1 cellular context compared by ENCODE assay signal in genomic region chr19:49453013-49453756, GRCh38.
TF ChIP-seq lines count a peak whose summit lies in the region.

TSS of gene ALDH16A1 (plus strand) at chr19:49453225. CDS start at chr19:49453332, 107 bp downstream.

TF ChIP-seq in K562, 482 proteins besides CTCF, POLR2A, EP300 and RAD21 (continued from another document):
- peak; percentile 84 to 86 for TF ChIP-seq AFF1 (IDR thresholded peaks at IDR 0.05; ENCODE audit: low read depth in 1 of 2, partially characterized antibody in 2 of 2)
- no peak for TF ChIP-seq CREB3 (tag; conservative IDR thresholded peaks at IDR 0.05; ENCODE audit: low read depth)
- no peak for TF ChIP-seq ZKSCAN8 (CRISPR knock-in tag; IDR thresholded peaks at IDR 0.05)
- TF ChIP-seq CBX5 (IDR thresholded peaks at IDR 0.05; ENCODE audit: borderline replicate concordance, low read depth) = no peak
- peak; percentile 6 for TF ChIP-seq CHD4 (IDR thresholded peaks at IDR 0.05; ENCODE audit: insufficient read depth, insufficient replicate concordance, low read depth, low read length, poor library complexity, severe bottlenecking)
- TF ChIP-seq ZNF699 (CRISPR knock-in tag; IDR thresholded peaks at IDR 0.05; ENCODE audit: insufficient replicate concordance) = no peak
- TF ChIP-seq TCFL5 (CRISPR knock-in tag; conservative IDR thresholded peaks at IDR 0.05) = no peak
- TF ChIP-seq RFX5 (IDR thresholded peaks at IDR 0.05; ENCODE audit: low read depth, low read length) = no peak
- 0 out of 4 replicates have a peak, but pooled peaks of 1 of the 2 experiments have one; percentile 6 for TF ChIP-seq SIX5 (IDR thresholded peaks at IDR 0.05; ENCODE audit: borderline replicate concordance in 1 of 2, insufficient read depth in 1 of 2, low read depth in 1 of 2, low read length in 2 of 2)
- TF ChIP-seq GABPB1 (CRISPR knock-in tag; IDR thresholded peaks at IDR 0.05) = peak; percentile 1; the same call in 1 of the 2 replicates
- no peak for TF ChIP-seq ZBTB12 (CRISPR knock-in tag; IDR thresholded peaks at IDR 0.05)
- no peak for TF ChIP-seq ZSCAN32 (CRISPR knock-in tag; IDR thresholded peaks at IDR 0.05)
- no peak for TF ChIP-seq ZNF589 (CRISPR knock-in tag; IDR thresholded peaks at IDR 0.05; ENCODE audit: low read depth)
- TF ChIP-seq ILF3 (IDR thresholded peaks at IDR 0.05; ENCODE audit: borderline replicate concordance) = no peak
- peak; percentile 29; the same call in 1 of the 2 replicates for TF ChIP-seq NFE2 (IDR thresholded peaks at IDR 0.05; ENCODE audit: low read depth)
- TF ChIP-seq NRF1 (conservative IDR thresholded peaks at IDR 0.05 in 1 of 2, IDR thresholded peaks at IDR 0.05 in 1 of 2) = peak; percentile 99
- TF ChIP-seq ETV6 (IDR thresholded peaks at IDR 0.05; ENCODE audit: borderline replicate concordance in 1 of 2, low read depth in 2 of 2, low read length in 1 of 2) = no peak
- no peak for TF ChIP-seq ETV6 (CRISPR knock-in tag; IDR thresholded peaks at IDR 0.05; ENCODE audit: borderline replicate concordance)
- no peak for TF ChIP-seq ZFP36 (IDR thresholded peaks at IDR 0.05; ENCODE audit: low read depth, low read length, partially characterized antibody)
- no peak for TF ChIP-seq ZNF445 (CRISPR knock-in tag; IDR thresholded peaks at IDR 0.05; ENCODE audit: low read depth)
- peak; percentile 46 for TF ChIP-seq PRDM10 (IDR thresholded peaks at IDR 0.05; ENCODE audit: partially characterized antibody)
- peak; percentile 71; the same call in 1 of the 2 replicates for TF ChIP-seq E2F1 (CRISPR knock-in tag; IDR thresholded peaks at IDR 0.05)
- TF ChIP-seq YBX1 (IDR thresholded peaks at IDR 0.05) = no peak
- peak; percentile 37; the same call in 1 of the 2 replicates for TF ChIP-seq ZNF395 (CRISPR knock-in tag; IDR thresholded peaks at IDR 0.05)
- TF ChIP-seq GTF2A2 (tag; IDR thresholded peaks at IDR 0.05) = no peak
- TF ChIP-seq PKNOX1 (IDR thresholded peaks at IDR 0.05) = peak; percentile 50
- TF ChIP-seq MED1 (CRISPR knock-in tag; IDR thresholded peaks at IDR 0.05; ENCODE audit: borderline replicate concordance) = no peak
- no peak; the same call in 1 of the 2 replicates for TF ChIP-seq HDAC2 (IDR thresholded peaks at IDR 0.05)
- TF ChIP-seq MTA1 (IDR thresholded peaks at IDR 0.05; ENCODE audit: borderline replicate concordance) = no peak
- no peak for TF ChIP-seq ZNF695 (CRISPR knock-in tag; IDR thresholded peaks at IDR 0.05)
- TF ChIP-seq POLR2B (IDR thresholded peaks at IDR 0.05; ENCODE audit: low read depth, partially characterized antibody) = peak; percentile 100
- TF ChIP-seq KDM4B (IDR thresholded peaks at IDR 0.05; ENCODE audit: borderline replicate concordance in 2 of 2, low read depth in 1 of 2) = peak in 1 of 2 experiments; percentile 24; a peak in 1 of 4 replicates
- TF ChIP-seq SFPQ (IDR thresholded peaks at IDR 0.05; ENCODE audit: low read depth, low read length) = no peak
- TF ChIP-seq ZNF717 (CRISPR knock-in tag; IDR thresholded peaks at IDR 0.05) = no peak
- no peak for TF ChIP-seq MCM2 (IDR thresholded peaks at IDR 0.05; ENCODE audit: low read depth)
- TF ChIP-seq ATF7 (IDR thresholded peaks at IDR 0.05) = peak; percentile 81
- no peak for TF ChIP-seq ATF3 (IDR thresholded peaks at IDR 0.05)
- no peak for TF ChIP-seq ATF3 (CRISPR knock-in tag; conservative IDR thresholded peaks at IDR 0.05)
- TF ChIP-seq HCFC1 (IDR thresholded peaks at IDR 0.05; ENCODE audit: low read depth, low read length) = no peak; the same call in 1 of the 2 replicates
- TF ChIP-seq HNRNPH1 (optimal IDR thresholded peaks at IDR 0.05; ENCODE audit: low read depth, low read length) = no peak
- TF ChIP-seq KLF10 (CRISPR knock-in tag; IDR thresholded peaks at IDR 0.05) = no peak
- peak; percentile 97 for TF ChIP-seq POLR2H (tag; IDR thresholded peaks at IDR 0.05; ENCODE audit: low read depth)
- peak; percentile 66; the same call in 1 of the 2 replicates for TF ChIP-seq ATF6 (CRISPR knock-in tag; IDR thresholded peaks at IDR 0.05)
- no peak for TF ChIP-seq MTA2 (IDR thresholded peaks at IDR 0.05; ENCODE audit: low read depth)
- no peak for TF ChIP-seq RBM34 (IDR thresholded peaks at IDR 0.05; ENCODE audit: borderline replicate concordance, insufficient read depth, low read length)
- TF ChIP-seq PURB (CRISPR knock-in tag; IDR thresholded peaks at IDR 0.05; ENCODE audit: low read depth) = no peak
